Comparison of ENCODE assay signal across 1 cellular context in genomic region chr18:64380117-64380516, GRCh38.
TF ChIP-seq lines count a peak whose summit lies in the region.

No MANE protein-coding gene starts in this region.

TF ChIP-seq in SK-N-SH, 30 proteins besides CTCF, POLR2A, EP300 and RAD21 (continued from another document):
- no peak for TF ChIP-seq USF2 (IDR thresholded peaks at IDR 0.05; ENCODE audit: borderline replicate concordance, low read depth, low read length)
